19 cellular contexts compared by ENCODE assay signal in genomic region chrX:22202251-22202650, GRCh38.
A peak's percentile ranks its signal among the peaks of the same experiment; 100 is the strongest.
DNase-seq lines count a peak whose midpoint lies in the region; FAIRE-seq and TF ChIP-seq lines count a peak whose summit lies in the region.
"Had no signal": no experiment of that assay in that cellular context is flagged by ENCODE, and none has a peak within 500 bp of the region (broad histone marks: within the 10 kb centered on the region; RNA-seq: fewer than 3 reads in every experiment).

No MANE protein-coding gene starts in this region.

- no peak overlapping the region for H3K4me3 ChIP-seq in astrocyte (ENCODE audit: insufficient read depth, low read depth, low read length)
- H3K4me3 ChIP-seq: GM12878, GM23338 had no signal

- no peaks in the 10 kb centered on the region for H3K4me1 Mint-ChIP-seq in astrocyte (ENCODE audit: low read depth, unreplicated experiment)
- H3K4me1 Mint-ChIP-seq in activated naive CD4-positive, alpha-beta T cell treated with anti-CD3 and anti-CD28 coated beads, Interleukin-2, amount 10 ng/mL, durations not matched to agents 7 days and 5 days = no peaks in the 10 kb centered on the region
- H3K4me1 Mint-ChIP-seq: CD4-positive, alpha-beta memory T cell; H9 had no signal

- no peaks in the 10 kb centered on the region for H3K36me3 Mint-ChIP-seq in astrocyte (ENCODE audit: low read depth, unreplicated experiment)
- no peaks in the 10 kb centered on the region for H3K36me3 Mint-ChIP-seq in activated naive CD4-positive, alpha-beta T cell treated with anti-CD3 and anti-CD28 coated beads, Interleukin-2, amount 10 ng/mL, durations not matched to agents 7 days and 5 days
- H3K36me3 Mint-ChIP-seq: CD4-positive, alpha-beta memory T cell had no signal

- no peaks in the 10 kb centered on the region for H3K9me3 ChIP-seq in astrocyte (ENCODE audit: insufficient read depth, low read depth, low read length)

- no peaks in the 10 kb centered on the region for H3K4me1 ChIP-seq in astrocyte (ENCODE audit: insufficient read depth, low read length)

- peaks cover under 1% of the 10 kb centered on the region for H3K9me3 Mint-ChIP-seq in astrocyte (ENCODE audit: unreplicated experiment)
- H3K9me3 Mint-ChIP-seq in activated naive CD4-positive, alpha-beta T cell treated with anti-CD3 and anti-CD28 coated beads, Interleukin-2, amount 10 ng/mL, durations not matched to agents 7 days and 5 days = no peaks in the 10 kb centered on the region
- H3K9me3 Mint-ChIP-seq: CD4-positive, alpha-beta memory T cell; GM23338 had no signal

- no peaks in the 10 kb centered on the region for H3K27me3 ChIP-seq in astrocyte (ENCODE audit: insufficient read depth, low read length)

- CTCF ChIA-PET in activated naive CD4-positive, alpha-beta T cell treated with anti-CD3 and anti-CD28 coated beads, Interleukin-2, amount 10 ng/mL, durations not matched to agents 7 days and 5 days (lab: Charles Lee) = no interaction called here

- H3K27me3 Mint-ChIP-seq in astrocyte (ENCODE audit: low read depth, unreplicated experiment) = no peaks in the 10 kb centered on the region
- H3K27me3 Mint-ChIP-seq in activated naive CD4-positive, alpha-beta T cell treated with anti-CD3 and anti-CD28 coated beads, Interleukin-2, amount 10 ng/mL, durations not matched to agents 7 days and 5 days = no peaks in the 10 kb centered on the region
- H3K27me3 Mint-ChIP-seq: CD4-positive, alpha-beta memory T cell had no signal

- H3K4me2 ChIP-seq in astrocyte (ENCODE audit: low read length) = no peak overlapping the region
- H3K4me2 ChIP-seq: GM23338 had no signal

- H3K4me3 Mint-ChIP-seq in astrocyte (ENCODE audit: unreplicated experiment) = no peak overlapping the region
- no peak overlapping the region for H3K4me3 Mint-ChIP-seq in activated naive CD4-positive, alpha-beta T cell treated with anti-CD3 and anti-CD28 coated beads, Interleukin-2, amount 10 ng/mL, durations not matched to agents 7 days and 5 days
- H3K4me3 Mint-ChIP-seq: CD4-positive, alpha-beta memory T cell; GM23338; H9 had no signal

- no peak overlapping the region for H3K27ac Mint-ChIP-seq in astrocyte (ENCODE audit: unreplicated experiment)
- no peak overlapping the region for H3K27ac Mint-ChIP-seq in activated naive CD4-positive, alpha-beta T cell treated with anti-CD3 and anti-CD28 coated beads, Interleukin-2, amount 10 ng/mL, durations not matched to agents 7 days and 5 days
- H3K27ac Mint-ChIP-seq: GM23338, H9 had no signal

- no peaks in the 10 kb centered on the region for H3K36me3 ChIP-seq in astrocyte (ENCODE audit: insufficient read depth, low read length)

- no peak overlapping the region for H3K9ac ChIP-seq in astrocyte (ENCODE audit: low read length)

- no peak overlapping the region for H2AFZ ChIP-seq in astrocyte (ENCODE audit: low read depth, low read length)
- H2AFZ ChIP-seq: GM23338 had no signal

- no peaks in the 10 kb centered on the region for H3K79me2 ChIP-seq in astrocyte (ENCODE audit: insufficient read depth, low read length)

- TF ChIP-seq CTCF in astrocyte (IDR thresholded peaks at IDR 0.05; ENCODE audit: insufficient read depth, low read depth, low read length) = no peak

- DNase-seq in NCI-H226 = peak; percentile 20
- DNase-seq in astrocyte (ENCODE audit: low read depth) = no peak
- DNase-seq in fibroblast of peridontal ligament (ENCODE audit: extremely low read depth) = peak; percentile 36
- DNase-seq in renal cortical epithelial cell (ENCODE audit: low read depth) = peak; percentile 15
- no peak for DNase-seq in activated naive CD4-positive, alpha-beta T cell treated with anti-CD3 and anti-CD28 coated beads, Interleukin-2, amount 10 ng/mL, durations not matched to agents 7 days and 5 days
- DNase-seq in stimulated activated CD8-positive, alpha-beta memory T cell treated with anti-CD3 and anti-CD28 coated beads, Interleukin-4, amount 100 ng/mL, for 48 hours = no peak
- DNase-seq in HTR-8/SVneo (ENCODE audit: insufficient read length, low spot score) = no peak
- DNase-seq in NCI-H2196 (lab: John Stamatoyannopoulos, UW; ENCODE audit: unreplicated experiment) = no peak
- DNase-seq: C1 segment of cervical spinal cord; Calu3; CD4-positive, alpha-beta memory T cell; COR-L47; DMS79; EL; GDM1; H9 had no signal

- FAIRE-seq in astrocyte (lab: Jason Lieb, UNC) (peak; percentile 69), HTR-8/SVneo (lab: Jason Lieb, UNC) (no peak)
- FAIRE-seq: GM12878, GM19239 had no signal

- H4K20me1 ChIP-seq in astrocyte (ENCODE audit: insufficient read depth, low read length) = no peaks in the 10 kb centered on the region

- no peak overlapping the region for H3K27ac ChIP-seq in astrocyte (ENCODE audit: low read depth, low read length)

Comparison
In these comparisons a context has a peak if more than half of its experiments do, and no peak if none do; other contexts are left out.
1. DNase-seq: peak in NCI-H226 (single experiment), fibroblast of peridontal ligament (single experiment) and renal cortical epithelial cell (single experiment); none in astrocyte (single experiment), activated naive CD4-positive, alpha-beta T cell treated with anti-CD3 and anti-CD28 coated beads, Interleukin-2, amount 10 ng/mL, durations not matched to agents 7 days and 5 days (single experiment), stimulated activated CD8-positive, alpha-beta memory T cell treated with anti-CD3 and anti-CD28 coated beads, Interleukin-4, amount 100 ng/mL, for 48 hours (single experiment), HTR-8/SVneo (single experiment) and NCI-H2196 (single experiment).